Comparison of ENCODE assay signal across 18 cellular contexts in the genomic region with DNA sequence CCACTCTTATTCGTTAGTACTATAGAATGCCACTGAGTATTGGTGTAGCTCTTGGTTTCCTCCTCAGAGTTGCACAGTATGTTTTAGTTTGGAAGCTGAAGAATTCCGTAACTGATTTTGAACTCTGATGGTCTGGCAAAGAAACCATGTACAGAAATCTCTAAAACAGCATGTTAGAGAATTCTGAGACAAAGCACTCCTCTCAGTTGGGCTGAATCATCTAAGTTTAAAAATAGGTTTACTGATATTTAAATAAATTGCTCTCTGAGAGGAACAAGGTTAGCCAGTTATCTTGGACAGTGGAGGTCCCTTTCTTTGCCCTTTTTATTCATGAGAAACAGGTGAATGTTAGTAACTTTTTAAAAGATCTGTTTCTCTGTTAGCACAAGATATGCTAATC. TPM values are rescaled to one million over a fixed set of nuclear protein-coding genes. Genes with fewer than 3 reads are reported as not detected.
DNase-seq lines count a peak whose midpoint lies in the region; ATAC-seq and TF ChIP-seq lines count a peak whose summit lies in the region.
"Had no signal": no experiment of that assay in that cellular context is flagged by ENCODE, and none has a peak within 500 bp of the region (broad histone marks: within the 10 kb centered on the region; RNA-seq: fewer than 3 reads in every experiment).

No MANE protein-coding gene starts in this region.

- H3K27ac ChIP-seq in breast epithelium = no peak overlapping the region
- H3K27ac ChIP-seq in hepatocyte = peak overlapping the region; percentile 78

- H2AFZ ChIP-seq in hepatocyte = no peak overlapping the region

- H3K9me3 ChIP-seq in breast epithelium (no peaks in the 10 kb centered on the region), hepatocyte (ENCODE audit: low read depth) (no peaks in the 10 kb centered on the region)

- H4K20me1 ChIP-seq in hepatocyte (ENCODE audit: insufficient read depth, poor library complexity, severe bottlenecking) = no peaks in the 10 kb centered on the region

- TF ChIP-seq CTCF in MCF 10A (IDR thresholded peaks at IDR 0.05; ENCODE audit: unreplicated experiment) (no peak), breast epithelium (IDR thresholded peaks at IDR 0.05) (no peak), brain (conservative IDR thresholded peaks at IDR 0.05) (no peak), hepatocyte (IDR thresholded peaks at IDR 0.05; ENCODE audit: poor library complexity) (no peak)

- POLR2A ChIA-PET in MCF 10A (lab: Yijun Ruan, JAX) = interaction anchor here (1.1 kb wide), 1 partner anchor 9 kb away, joined by 3 read pairs; no protein-coding TSS in a partner anchor

- no peaks in the 10 kb centered on the region for H3K4me1 ChIP-seq in breast epithelium
- peaks cover 5% of the 10 kb centered on the region for H3K4me1 ChIP-seq in hepatocyte (ENCODE audit: insufficient read depth)

- no peaks in the 10 kb centered on the region for H3K9me2 ChIP-seq in hepatocyte (replicated peaks; ENCODE audit: insufficient read depth)

- no TSS peak for BruUV-seq in MCF 10A (replicated peaks; lab: Mats Ljungman, UMichigan)

- H3K27me3 Mint-ChIP-seq in MCF 10A (ENCODE audit: insufficient read depth, unreplicated experiment) = no peaks in the 10 kb centered on the region
- H3K27me3 Mint-ChIP-seq in brain = no peaks in the 10 kb centered on the region
- H3K27me3 Mint-ChIP-seq: CD4-positive, CD25-positive, alpha-beta regulatory T cell had no signal

- H3K4me3 ChIP-seq in breast epithelium (no peak overlapping the region), hepatocyte (no peak overlapping the region)
- H3K4me3 ChIP-seq: GM12878, K562 had no signal

- peaks cover 95% of the 10 kb centered on the region for H3K36me3 Mint-ChIP-seq in MCF 10A (ENCODE audit: insufficient read depth, unreplicated experiment)
- H3K36me3 Mint-ChIP-seq in brain = peaks cover 70% of the 10 kb centered on the region

- H3K4me3 Mint-ChIP-seq in MCF 10A (ENCODE audit: unreplicated experiment) (no peak overlapping the region), brain (no peak overlapping the region)
- H3K4me3 Mint-ChIP-seq: CD4-positive, CD25-positive, alpha-beta regulatory T cell had no signal

- TF ChIP-seq POLR2A in breast epithelium (IDR thresholded peaks at IDR 0.05) = no peak

- no peaks in the 10 kb centered on the region for H3K36me3 ChIP-seq in breast epithelium
- H3K36me3 ChIP-seq in hepatocyte (replicated peaks; ENCODE audit: insufficient read depth, low read depth) = no peaks in the 10 kb centered on the region

- DNase-seq in MCF 10A (ENCODE audit: unreplicated experiment) = no peak
- no peak for DNase-seq in breast epithelium (ENCODE audit: low spot score in 2 of 2)
- no peak for DNase-seq in hepatocyte (ENCODE audit: low spot score)
- DNase-seq in middle frontal gyrus (ENCODE audit: extremely low spot score, low spot score) = no peak
- no peak for DNase-seq in stimulated activated CD4-positive, alpha-beta T cell treated with anti-CD3 and anti-CD28 coated beads, Interleukin-1b, Interleukin-23, amount 100 ng/mL, for 48 hours
- DNase-seq: AML-193; Calu3; CD4-positive, CD25-positive, alpha-beta regulatory T cell; GOT3; NCI-H1092; NCI-H1694; NCI-H748 treated with DMSO at 0.1 percent for 48 hours had no signal

- no peak overlapping the region for H3K4me2 ChIP-seq in hepatocyte

- intact Hi-C loops in MCF 10A (cut with micrococcal nuclease) = no loop called here
- intact Hi-C loops in breast epithelium (cut with DNase I; ENCODE audit: low total_unique reads) = no loop called here

- H3K27me3 ChIP-seq in breast epithelium = no peaks in the 10 kb centered on the region
- H3K27me3 ChIP-seq in hepatocyte = no peaks in the 10 kb centered on the region

- CTCF ChIA-PET in MCF 10A (lab: Yijun Ruan, JAX) = interaction anchor here (0.5 to 2.1 kb wide), 3 partner anchors 64 to 364 kb away, joined by 3 to 6 read pairs (median 4); no protein-coding TSS in a partner anchor

- H3K27ac Mint-ChIP-seq in MCF 10A (ENCODE audit: low read depth, unreplicated experiment) (peak overlapping the region; percentile 0), brain (peak overlapping the region in 3 of 5 experiments; percentile 1 to 57 (median 13))

- peaks cover 2% of the 10 kb centered on the region for H3K79me2 ChIP-seq in hepatocyte

- peaks cover 7% of the 10 kb centered on the region for H3K4me1 Mint-ChIP-seq in MCF 10A (ENCODE audit: insufficient read depth, unreplicated experiment)
- H3K4me1 Mint-ChIP-seq in brain = peaks cover 33% of the 10 kb centered on the region

- ATAC-seq in GM21526 (IDR thresholded peaks at IDR 0.05; ENCODE audit: low FRiP score, unreplicated experiment) (no peak), GM18858 (IDR thresholded peaks at IDR 0.05; ENCODE audit: unreplicated experiment) (no peak)
- ATAC-seq: GM12878, K562, Right ventricle myocardium inferior had no signal

- 94% methylated on average over 2 of the region's 2 CpGs for WGBS in hepatocyte (ENCODE audit: low lambda C conversion rate, missing lambda C conversion rate)

- H3K9me3 Mint-ChIP-seq in MCF 10A (ENCODE audit: unreplicated experiment) (no peaks in the 10 kb centered on the region), brain (no peaks in the 10 kb centered on the region)
- H3K9me3 Mint-ChIP-seq: CD4-positive, CD25-positive, alpha-beta regulatory T cell had no signal

RNA-seq across cellular contexts. Expression of a gene that starts 43.8 kb away (rescaled TPM):
- total RNA-seq in MCF 10A (2022) (4.9 and 8.7 TPM in 2 replicates), breast epithelium (10 to 100 TPM in 2 of 3 donors, 1 to 10 TPM in 1; 4.6 to 45.0 (median 13.0) TPM), hepatocyte (2.4 and 13.7 TPM in 2 replicates)
- polyA plus RNA-seq in brain (ENCODE audit: insufficient read depth, low read depth, low replicate concordance) (3.5 TPM), hepatocyte (0.52 and 3.1 TPM in 2 replicates)
